In genomic region chr14:54547583-54547982, GRCh38 we compare ENCODE assay signal across 29 cellular contexts.
"Had no signal": no experiment of that assay in that cellular context is flagged by ENCODE, and none has a peak within 500 bp of the region (broad histone marks: within the 10 kb centered on the region; RNA-seq: fewer than 3 reads in every experiment).

No MANE protein-coding gene starts in this region.

- H3K27ac Mint-ChIP-seq: activated CD4-positive, alpha-beta memory T cell treated with anti-CD3 and anti-CD28 coated beads for 36 hours; activated CD4-positive, alpha-beta T cell treated with anti-CD3 and anti-CD28 coated beads for 36 hours; activated CD4-positive, alpha-beta T cell treated with anti-CD3 and anti-CD28 coated beads, Interleukin-2, amount 10 ng/mL, durations not matched to agents 24 days and 14 days; activated CD8-positive, alpha-beta memory T cell treated with anti-CD3 and anti-CD28 coated beads, Interleukin-2, amount 10 ng/mL, durations not matched to agents 7 days and 5 days; activated CD8-positive, alpha-beta T cell treated with anti-CD3 and anti-CD28 coated beads, Interleukin-2, amount 10 ng/mL, durations not matched to agents 7 days and 5 days; activated naive CD4-positive, alpha-beta T cell treated with anti-CD3 and anti-CD28 coated beads, Interleukin-2, amount 10 ng/mL, durations not matched to agents 7 days and 5 days; activated naive CD4-positive, alpha-beta T cell treated with anti-CD3 and anti-CD28 coated beads, Interleukin-2, amount 50 U/mL, for 72 hours; activated naive CD8-positive, alpha-beta T cell treated with anti-CD3 and anti-CD28 coated beads, Interleukin-2, amount 10 ng/mL, durations not matched to agents 7 days and 5 days; activated T-cell treated with anti-CD3 and anti-CD28 coated beads, Interleukin-2, amount 50 U/mL, for 24 hours; activated T-cell treated with anti-CD3 and anti-CD28 coated beads, Interleukin-2, amount 50 U/mL, for 72 hours; dendritic cell treated with granulocyte-macrophage colony-stimulating factor and Interleukin-4, amounts not matched to agents 40 ng/mL and 50 ng/mL, for 4 days; endodermal cell had no signal

- H3K9me3 ChIP-seq: ascending aorta had no signal

- H3K4me1 Mint-ChIP-seq: activated CD4-positive, alpha-beta T cell treated with anti-CD3 and anti-CD28 coated beads for 36 hours; activated CD4-positive, alpha-beta T cell treated with anti-CD3 and anti-CD28 coated beads, Interleukin-2, amount 10 ng/mL, durations not matched to agents 24 days and 14 days; activated CD8-positive, alpha-beta memory T cell treated with anti-CD3 and anti-CD28 coated beads, Interleukin-2, amount 10 ng/mL, durations not matched to agents 7 days and 5 days; activated naive CD4-positive, alpha-beta T cell treated with anti-CD3 and anti-CD28 coated beads, Interleukin-2, amount 10 ng/mL, durations not matched to agents 7 days and 5 days; activated naive CD8-positive, alpha-beta T cell treated with anti-CD3 and anti-CD28 coated beads, Interleukin-2, amount 10 ng/mL, durations not matched to agents 7 days and 5 days; central memory CD8-positive, alpha-beta T cell had no signal

- H3K27ac ChIP-seq: ascending aorta, brain microvascular endothelial cell, coronary artery, dorsolateral prefrontal cortex had no signal

- H3K27me3 Mint-ChIP-seq: activated T-cell treated with anti-CD3 and anti-CD28 coated beads, Interleukin-2, amount 50 U/mL, for 24 hours; central memory CD8-positive, alpha-beta T cell had no signal

- DNase-seq: activated CD4-positive, alpha-beta memory T cell treated with anti-CD3 and anti-CD28 coated beads for 36 hours; activated CD4-positive, alpha-beta T cell treated with anti-CD3 and anti-CD28 coated beads for 36 hours; activated CD4-positive, alpha-beta T cell treated with anti-CD3 and anti-CD28 coated beads, Interleukin-2, amount 10 ng/mL, durations not matched to agents 24 days and 14 days; activated CD4-positive, CD25-positive, alpha-beta regulatory T cell; activated CD4-positive, CD25-positive, alpha-beta regulatory T cell treated with anti-CD3 and anti-CD28 coated beads, Interleukin-2, amount 50 U/mL, for 72 hours; activated CD8-positive, alpha-beta memory T cell treated with anti-CD3 and anti-CD28 coated beads, Interleukin-2, amount 10 ng/mL, durations not matched to agents 7 days and 5 days; activated CD8-positive, alpha-beta memory T cell treated with anti-CD3 and anti-CD28 coated beads, Interleukin-2, amount 50 U/mL, for 4 hours; activated CD8-positive, alpha-beta T cell treated with anti-CD3 and anti-CD28 coated beads, Interleukin-2, amount 10 ng/mL, durations not matched to agents 7 days and 5 days; activated gamma-delta T cell; activated naive CD4-positive, alpha-beta T cell; activated naive CD4-positive, alpha-beta T cell treated with anti-CD3 and anti-CD28 coated beads, Interleukin-2, amount 10 ng/mL, durations not matched to agents 7 days and 5 days; activated naive CD8-positive, alpha-beta T cell treated with anti-CD3 and anti-CD28 coated beads, Interleukin-2, amount 10 ng/mL, durations not matched to agents 7 days and 5 days; activated T-cell treated with anti-CD3 and anti-CD28 coated beads for 4 hours; activated T-cell treated with anti-CD3 and anti-CD28 coated beads, Interleukin-2, amount 50 U/mL, for 24 hours; activated T-cell treated with anti-CD3 and anti-CD28 coated beads, Interleukin-2, amount 50 U/mL, for 72 hours; brain microvascular endothelial cell; dorsolateral prefrontal cortex; effector memory CD4-positive, alpha-beta T cell; endodermal cell; foreskin fibroblast; head of caudate nucleus; T-helper 2 cell had no signal

- H3K9me3 Mint-ChIP-seq: activated CD4-positive, alpha-beta memory T cell treated with anti-CD3 and anti-CD28 coated beads for 36 hours; activated naive CD4-positive, alpha-beta T cell treated with anti-CD3 and anti-CD28 coated beads, Interleukin-2, amount 10 ng/mL, durations not matched to agents 7 days and 5 days; activated naive CD4-positive, alpha-beta T cell treated with anti-CD3 and anti-CD28 coated beads, Interleukin-2, amount 50 U/mL, for 72 hours; activated naive CD8-positive, alpha-beta T cell treated with anti-CD3 and anti-CD28 coated beads, Interleukin-2, amount 10 ng/mL, durations not matched to agents 7 days and 5 days; activated T-cell treated with anti-CD3 and anti-CD28 coated beads, Interleukin-2, amount 50 U/mL, for 24 hours; central memory CD8-positive, alpha-beta T cell; dendritic cell treated with granulocyte-macrophage colony-stimulating factor and Interleukin-4, amounts not matched to agents 40 ng/mL and 50 ng/mL, for 4 days; endodermal cell had no signal

- FAIRE-seq: frontal cortex had no signal

- H3K36me3 ChIP-seq: ascending aorta, brain microvascular endothelial cell had no signal

- H3K36me3 Mint-ChIP-seq: activated CD4-positive, alpha-beta memory T cell treated with anti-CD3 and anti-CD28 coated beads for 36 hours; activated CD8-positive, alpha-beta memory T cell treated with anti-CD3 and anti-CD28 coated beads, Interleukin-2, amount 10 ng/mL, durations not matched to agents 7 days and 5 days; activated naive CD4-positive, alpha-beta T cell treated with anti-CD3 and anti-CD28 coated beads, Interleukin-2, amount 10 ng/mL, durations not matched to agents 7 days and 5 days; activated naive CD4-positive, alpha-beta T cell treated with anti-CD3 and anti-CD28 coated beads, Interleukin-2, amount 50 U/mL, for 72 hours; activated naive CD8-positive, alpha-beta T cell treated with anti-CD3 and anti-CD28 coated beads, Interleukin-2, amount 10 ng/mL, durations not matched to agents 7 days and 5 days had no signal

- ATAC-seq: activated CD4-positive, alpha-beta T cell treated with anti-CD3 and anti-CD28 coated beads for 36 hours; activated CD8-positive, alpha-beta memory T cell treated with anti-CD3 and anti-CD28 coated beads, Interleukin-2, amount 10 ng/mL, durations not matched to agents 7 days and 5 days; activated CD8-positive, alpha-beta T cell treated with anti-CD3 and anti-CD28 coated beads, Interleukin-2, amount 10 ng/mL, durations not matched to agents 7 days and 5 days; activated naive CD4-positive, alpha-beta T cell treated with anti-CD3 and anti-CD28 coated beads, Interleukin-2, amount 50 U/mL, for 72 hours; activated T-cell treated with anti-CD3 and anti-CD28 coated beads, Interleukin-2, amount 50 U/mL, for 72 hours; esophagus mucosa had no signal

- H3K4me3 ChIP-seq: ascending aorta, coronary artery, dorsolateral prefrontal cortex had no signal

- H3K4me1 ChIP-seq: ascending aorta had no signal

- H3K4me3 Mint-ChIP-seq: activated CD4-positive, alpha-beta memory T cell treated with anti-CD3 and anti-CD28 coated beads for 36 hours; activated CD4-positive, alpha-beta T cell treated with anti-CD3 and anti-CD28 coated beads for 36 hours; activated CD4-positive, alpha-beta T cell treated with anti-CD3 and anti-CD28 coated beads, Interleukin-2, amount 10 ng/mL, durations not matched to agents 24 days and 14 days; activated CD8-positive, alpha-beta memory T cell treated with anti-CD3 and anti-CD28 coated beads, Interleukin-2, amount 10 ng/mL, durations not matched to agents 7 days and 5 days; activated CD8-positive, alpha-beta T cell treated with anti-CD3 and anti-CD28 coated beads, Interleukin-2, amount 10 ng/mL, durations not matched to agents 7 days and 5 days; activated naive CD4-positive, alpha-beta T cell treated with anti-CD3 and anti-CD28 coated beads, Interleukin-2, amount 10 ng/mL, durations not matched to agents 7 days and 5 days; activated naive CD8-positive, alpha-beta T cell treated with anti-CD3 and anti-CD28 coated beads, Interleukin-2, amount 10 ng/mL, durations not matched to agents 7 days and 5 days; activated T-cell treated with anti-CD3 and anti-CD28 coated beads, Interleukin-2, amount 50 U/mL, for 24 hours; activated T-cell treated with anti-CD3 and anti-CD28 coated beads, Interleukin-2, amount 50 U/mL, for 72 hours; central memory CD8-positive, alpha-beta T cell; dendritic cell treated with granulocyte-macrophage colony-stimulating factor and Interleukin-4, amounts not matched to agents 40 ng/mL and 50 ng/mL, for 4 days; endodermal cell had no signal

- H3K27me3 ChIP-seq: ascending aorta, brain microvascular endothelial cell, dorsolateral prefrontal cortex had no signal
